ENCODE assay signal across 29 cellular contexts in genomic region chr11:75715688-75716087, GRCh38. TPM values are rescaled to one million over a fixed set of nuclear protein-coding genes. Genes with fewer than 3 reads are reported as not detected.
"Had no signal": no experiment of that assay in that cellular context is flagged by ENCODE, and none has a peak within 500 bp of the region (broad histone marks: within the 10 kb centered on the region; RNA-seq: fewer than 3 reads in every experiment).

No MANE protein-coding gene starts in this region.

- H3K4me1 ChIP-seq: left lung, vagina had no signal

- H3K27me3 Mint-ChIP-seq: stimulated activated naive CD8-positive, alpha-beta T cell treated with anti-CD3 and anti-CD28 coated beads, Interleukin-15, amount 100 ng/mL, for 72 hours had no signal

- H3K4me1 Mint-ChIP-seq: natural killer cell; stimulated activated naive CD8-positive, alpha-beta T cell treated with anti-CD3 and anti-CD28 coated beads, Interleukin-15, amount 100 ng/mL, for 72 hours had no signal

- ATAC-seq: esophagus mucosa; gastrocnemius medialis; left lung; natural killer cell; sciatic nerve; stimulated activated naive CD8-positive, alpha-beta T cell treated with anti-CD3 and anti-CD28 coated beads, Interleukin-15, amount 100 ng/mL, for 72 hours had no signal

- H3K27me3 ChIP-seq: gastrocnemius medialis, left lung, ovary, vagina had no signal

- H3K4me3 ChIP-seq: gastrocnemius medialis, left lung, ovary, smooth muscle cell, suprapubic skin, vagina had no signal

- H3K27ac ChIP-seq: epithelial cell of prostate, gastrocnemius medialis, left lung, ovary, suprapubic skin, vagina had no signal

- H3K9me3 Mint-ChIP-seq: dendritic cell treated with granulocyte-macrophage colony-stimulating factor and Interleukin-4, amounts not matched to agents 40 ng/mL and 50 ng/mL, for 4 days; endodermal cell; natural killer cell; stimulated activated naive CD8-positive, alpha-beta T cell treated with anti-CD3 and anti-CD28 coated beads, Interleukin-15, amount 100 ng/mL, for 72 hours had no signal

- DNase-seq: effector CD8-positive, alpha-beta T cell; endodermal cell; foreskin fibroblast; gastrocnemius medialis; head of caudate nucleus; kidney; left lung; mesendoderm; midbrain; natural killer cell; occipital lobe; ovary; stimulated activated CD4-positive, alpha-beta T cell treated with anti-CD3 and anti-CD28 coated beads, Interleukin-12 subunit alpha, Interleukin-12 subunit beta, amount 100 ng/mL, for 4 hours; stimulated activated CD4-positive, alpha-beta T cell treated with anti-CD3 and anti-CD28 coated beads, Interleukin-1b, Interleukin-23, amount 100 ng/mL, for 48 hours; stimulated activated CD4-positive, alpha-beta T cell treated with anti-CD3 and anti-CD28 coated beads, Interleukin-4, amount 100 ng/mL, for 1 hour; stimulated activated CD8-positive, alpha-beta memory T cell treated with anti-CD3 and anti-CD28 coated beads, Interleukin-4, amount 100 ng/mL, for 48 hours; stimulated activated naive CD4-positive, alpha-beta T cell; stimulated activated naive CD8-positive, alpha-beta T cell treated with anti-CD3 and anti-CD28 coated beads, Interleukin-15, amount 100 ng/mL, for 72 hours; trophoblast cell had no signal

- H3K27ac Mint-ChIP-seq: dendritic cell treated with granulocyte-macrophage colony-stimulating factor and Interleukin-4, amounts not matched to agents 40 ng/mL and 50 ng/mL, for 4 days; endodermal cell; natural killer cell had no signal

- H3K36me3 Mint-ChIP-seq: natural killer cell had no signal

- H3K9me3 ChIP-seq: gastrocnemius medialis, left lung, ovary, suprapubic skin, vagina had no signal

- H3K4me3 Mint-ChIP-seq: dendritic cell treated with granulocyte-macrophage colony-stimulating factor and Interleukin-4, amounts not matched to agents 40 ng/mL and 50 ng/mL, for 4 days; endodermal cell; natural killer cell; stimulated activated naive CD8-positive, alpha-beta T cell treated with anti-CD3 and anti-CD28 coated beads, Interleukin-15, amount 100 ng/mL, for 72 hours had no signal

- H3K36me3 ChIP-seq: gastrocnemius medialis, left lung, ovary, suprapubic skin, vagina had no signal

RNA-seq across cellular contexts. Expression of gene MOGAT2, which starts 1.9 kb away (rescaled TPM):
- total RNA-seq: endodermal cell, glomerular endothelial cell, kidney, left lung, lung microvascular endothelial cell, natural killer cell, occipital lobe, posterior vena cava, smooth muscle cell, vagina had no signal

RNA-seq across cellular contexts. Expression of gene MAP6, which starts 46.9 kb away (rescaled TPM):
- total RNA-seq: natural killer cell had no signal
